10 cellular contexts compared by ENCODE assay signal in genomic region chr6:37033255-37033654, GRCh38. TPM values are rescaled to one million over a fixed set of nuclear protein-coding genes. Genes with fewer than 3 reads are reported as not detected.
A peak's percentile ranks its signal among the peaks of the same experiment; 100 is the strongest.
DNase-seq lines count a peak whose midpoint lies in the region; ATAC-seq lines count a peak whose summit lies in the region.
"Had no signal": no experiment of that assay in that cellular context is flagged by ENCODE, and none has a peak within 500 bp of the region (broad histone marks: within the 10 kb centered on the region; RNA-seq: fewer than 3 reads in every experiment).

No MANE protein-coding gene starts in this region.

- peaks cover 14% of the 10 kb centered on the region for H3K36me3 Mint-ChIP-seq in T-helper 2 cell treated with Interferon-gamma antibody and Interleukin-4, amounts not matched to agents 5 μg/mL and 100 μg/mL, for 36 hours (ENCODE audit: low read depth)

- ATAC-seq in esophagus mucosa (peak; percentile 55), HG03469 (IDR thresholded peaks at IDR 0.05; ENCODE audit: unreplicated experiment) (no peak), HG02870 (IDR thresholded peaks at IDR 0.05; ENCODE audit: unreplicated experiment) (no peak)
- ATAC-seq in stimulated activated naive CD8-positive, alpha-beta T cell treated with anti-CD3 and anti-CD28 coated beads, Interleukin-15, Interleukin-2, amounts not matched to agents 100 U/mL and 50 U/mL, for 24 hours: peak; percentile 98

- H3K27me3 Mint-ChIP-seq in T-helper 2 cell treated with Interferon-gamma antibody and Interleukin-4, amounts not matched to agents 5 μg/mL and 100 μg/mL, for 36 hours (ENCODE audit: low read depth): no peaks in the 10 kb centered on the region

- peak overlapping the region; percentile 64 for H3K27ac Mint-ChIP-seq in T-helper 2 cell treated with Interferon-gamma antibody and Interleukin-4, amounts not matched to agents 5 μg/mL and 100 μg/mL, for 36 hours
- H3K27ac Mint-ChIP-seq: nephron had no signal

- DNase-seq in activated gamma-delta T cell treated with anti-CD3 and anti-CD28 coated beads, Interleukin-2, amount 50 U/mL, for 16 hours (ENCODE audit: low read depth): peak; percentile 34
- DNase-seq in activated gamma-delta T cell (lab: John Stamatoyannopoulos, UW): no peak
- DNase-seq in T-helper 2 cell treated with Interferon-gamma antibody and Interleukin-4, amounts not matched to agents 5 μg/mL and 100 μg/mL, for 36 hours (ENCODE audit: low spot score): peak; percentile 66
- DNase-seq in stimulated activated naive CD8-positive, alpha-beta T cell treated with anti-CD3 and anti-CD28 coated beads, Interleukin-15, Interleukin-2, amounts not matched to agents 100 U/mL and 50 U/mL, for 24 hours: peak; percentile 73
- no peak for DNase-seq in AG20443 (ENCODE audit: low spot score)
- DNase-seq: NCI-H2029 had no signal

- no peak overlapping the region for H3K4me3 Mint-ChIP-seq in T-helper 2 cell treated with Interferon-gamma antibody and Interleukin-4, amounts not matched to agents 5 μg/mL and 100 μg/mL, for 36 hours
- H3K4me3 Mint-ChIP-seq: nephron had no signal

- peaks cover 37% of the 10 kb centered on the region for H3K4me1 Mint-ChIP-seq in T-helper 2 cell treated with Interferon-gamma antibody and Interleukin-4, amounts not matched to agents 5 μg/mL and 100 μg/mL, for 36 hours (ENCODE audit: low read depth)

- H3K9me3 Mint-ChIP-seq in T-helper 2 cell treated with Interferon-gamma antibody and Interleukin-4, amounts not matched to agents 5 μg/mL and 100 μg/mL, for 36 hours: peaks cover 7% of the 10 kb centered on the region

RNA-seq across cellular contexts. Expression of gene FGD2, which starts 27.8 kb away (rescaled TPM):
- total RNA-seq in esophagus mucosa: 9.8 TPM

RNA-seq across cellular contexts. Expression of gene MTCH1, which starts 47.3 kb away (rescaled TPM):
- total RNA-seq in esophagus mucosa: 88.0 TPM

Comparison
In these comparisons a context has a peak if more than half of its experiments do, and no peak if none do; other contexts are left out.
1. DNase-seq: peak in activated gamma-delta T cell treated with anti-CD3 and anti-CD28 coated beads, Interleukin-2, amount 50 U/mL, for 16 hours (single experiment), T-helper 2 cell treated with Interferon-gamma antibody and Interleukin-4, amounts not matched to agents 5 μg/mL and 100 μg/mL, for 36 hours (single experiment) and stimulated activated naive CD8-positive, alpha-beta T cell treated with anti-CD3 and anti-CD28 coated beads, Interleukin-15, Interleukin-2, amounts not matched to agents 100 U/mL and 50 U/mL, for 24 hours (single experiment); none in activated gamma-delta T cell (single experiment) and AG20443 (single experiment).
2. ATAC-seq: peak in esophagus mucosa (single experiment) and stimulated activated naive CD8-positive, alpha-beta T cell treated with anti-CD3 and anti-CD28 coated beads, Interleukin-15, Interleukin-2, amounts not matched to agents 100 U/mL and 50 U/mL, for 24 hours (single experiment); none in HG03469 (single experiment) and HG02870 (single experiment).